In genomic region chr16:6280055-6280454, GRCh38 we compare ENCODE assay signal across 33 cellular contexts.
"Had no signal": no experiment of that assay in that cellular context is flagged by ENCODE, and none has a peak within 500 bp of the region (broad histone marks: within the 10 kb centered on the region; RNA-seq: fewer than 3 reads in every experiment).

No MANE protein-coding gene starts in this region.

- H3K4me1 Mint-ChIP-seq: activated CD4-positive, alpha-beta memory T cell treated with anti-CD3 and anti-CD28 coated beads, Interleukin-2, amount 10 ng/mL, durations not matched to agents 7 days and 5 days; activated CD4-positive, alpha-beta T cell treated with anti-CD3 and anti-CD28 coated beads for 36 hours; activated CD4-positive, alpha-beta T cell treated with anti-CD3 and anti-CD28 coated beads, Interleukin-2, amount 10 ng/mL, durations not matched to agents 7 days and 5 days; activated CD8-positive, alpha-beta memory T cell treated with anti-CD3 and anti-CD28 coated beads, Interleukin-2, amount 10 ng/mL, durations not matched to agents 7 days and 5 days; activated naive CD4-positive, alpha-beta T cell treated with anti-CD3 and anti-CD28 coated beads, Interleukin-2, amount 10 ng/mL, durations not matched to agents 7 days and 5 days; activated naive CD4-positive, alpha-beta T cell treated with anti-CD3 and anti-CD28 coated beads, Interleukin-2, amount 50 U/mL, for 24 hours; activated naive CD8-positive, alpha-beta T cell treated with anti-CD3 and anti-CD28 coated beads, Interleukin-2, amount 10 ng/mL, durations not matched to agents 7 days and 5 days; activated naive CD8-positive, alpha-beta T cell treated with anti-CD3 and anti-CD28 coated beads, Interleukin-2, amount 50 U/mL, for 24 hours; WTC11 had no signal

- H3K27ac ChIP-seq: ascending aorta, breast epithelium had no signal

- H3K9me3 Mint-ChIP-seq: activated naive CD4-positive, alpha-beta T cell treated with anti-CD3 and anti-CD28 coated beads, Interleukin-2, amount 50 U/mL, for 24 hours had no signal

- H3K27me3 ChIP-seq: ascending aorta, brain microvascular endothelial cell, breast epithelium had no signal

- H3K4me3 ChIP-seq: ascending aorta, breast epithelium had no signal

- H3K4me3 Mint-ChIP-seq: activated CD4-positive, alpha-beta memory T cell treated with anti-CD3 and anti-CD28 coated beads, Interleukin-2, amount 10 ng/mL, durations not matched to agents 7 days and 5 days; activated CD4-positive, alpha-beta T cell treated with anti-CD3 and anti-CD28 coated beads for 36 hours; activated CD4-positive, alpha-beta T cell treated with anti-CD3 and anti-CD28 coated beads, Interleukin-2, amount 10 ng/mL, durations not matched to agents 7 days and 5 days; activated CD8-positive, alpha-beta memory T cell treated with anti-CD3 and anti-CD28 coated beads, Interleukin-2, amount 10 ng/mL, durations not matched to agents 7 days and 5 days; activated CD8-positive, alpha-beta T cell treated with anti-CD3 and anti-CD28 coated beads, Interleukin-2, amount 10 ng/mL, durations not matched to agents 7 days and 5 days; activated naive CD4-positive, alpha-beta T cell treated with anti-CD3 and anti-CD28 coated beads, Interleukin-2, amount 10 ng/mL, durations not matched to agents 7 days and 5 days; activated naive CD4-positive, alpha-beta T cell treated with anti-CD3 and anti-CD28 coated beads, Interleukin-2, amount 50 U/mL, for 24 hours; activated naive CD8-positive, alpha-beta T cell; activated naive CD8-positive, alpha-beta T cell treated with anti-CD3 and anti-CD28 coated beads, Interleukin-2, amount 10 ng/mL, durations not matched to agents 7 days and 5 days; activated naive CD8-positive, alpha-beta T cell treated with anti-CD3 and anti-CD28 coated beads, Interleukin-2, amount 50 U/mL, for 24 hours; activated T-cell treated with anti-CD3 and anti-CD28 coated beads, Interleukin-2, amount 50 U/mL, for 24 hours; T-helper 1 cell treated with Interleukin-12 subunit alpha and Interleukin-12 subunit beta and Interleukin-4 antibody, amounts not matched to agents 30 μg/mL and 1 μg/mL, for 36 hours; T-helper 2 cell treated with Interferon-gamma antibody and Interleukin-4, amounts not matched to agents 5 μg/mL and 100 μg/mL, for 36 hours; WTC11 had no signal

- DNase-seq: activated CD4-positive, alpha-beta memory T cell treated with anti-CD3 and anti-CD28 coated beads, Interleukin-2, amount 10 ng/mL, durations not matched to agents 7 days and 5 days; activated CD4-positive, alpha-beta T cell treated with anti-CD3 and anti-CD28 coated beads for 1 hour; activated CD4-positive, alpha-beta T cell treated with anti-CD3 and anti-CD28 coated beads for 36 hours; activated CD4-positive, alpha-beta T cell treated with anti-CD3 and anti-CD28 coated beads for 48 hours; activated CD4-positive, alpha-beta T cell treated with anti-CD3 and anti-CD28 coated beads, Interleukin-2, amount 10 ng/mL, durations not matched to agents 7 days and 5 days; activated CD4-positive, alpha-beta T cell treated with anti-CD3 and anti-CD28 coated beads, Interleukin-2, amount 50 U/mL, for 48 hours; activated CD4-positive, CD25-positive, alpha-beta regulatory T cell; activated CD8-positive, alpha-beta memory T cell treated with anti-CD3 and anti-CD28 coated beads for 24 hours; activated CD8-positive, alpha-beta memory T cell treated with anti-CD3 and anti-CD28 coated beads, Interleukin-2, amount 10 ng/mL, durations not matched to agents 7 days and 5 days; activated CD8-positive, alpha-beta memory T cell treated with anti-CD3 and anti-CD28 coated beads, Interleukin-2, amount 50 U/mL, for 48 hours; activated CD8-positive, alpha-beta T cell treated with anti-CD3 and anti-CD28 coated beads, Interleukin-2, amount 10 ng/mL, durations not matched to agents 7 days and 5 days; activated effector memory CD4-positive, alpha-beta T cell treated with Interleukin-2 at 50 U/mL for 16 hours; activated gamma-delta T cell; activated naive CD4-positive, alpha-beta T cell treated with anti-CD3 and anti-CD28 coated beads, Interleukin-2, amount 10 ng/mL, durations not matched to agents 7 days and 5 days; activated naive CD4-positive, alpha-beta T cell treated with Interleukin-2 at 50 U/mL for 16 hours; activated naive CD8-positive, alpha-beta T cell treated with anti-CD3 and anti-CD28 coated beads, Interleukin-2, amount 10 ng/mL, durations not matched to agents 7 days and 5 days; activated naive CD8-positive, alpha-beta T cell treated with anti-CD3 and anti-CD28 coated beads, Interleukin-2, amount 50 U/mL, for 24 hours; activated T-cell treated with anti-CD3 and anti-CD28 coated beads, Interleukin-2, amount 50 U/mL, for 24 hours; activated T-cell treated with anti-CD3 and anti-CD28 coated beads, Interleukin-2, amount 50 U/mL, for 48 hours; amygdala; brain microvascular endothelial cell; central memory CD4-positive, alpha-beta T cell; T-helper 1 cell; T-helper 2 cell; T-helper 9 cell had no signal

- H3K9me3 ChIP-seq: ascending aorta, breast epithelium had no signal

- H3K27me3 Mint-ChIP-seq: activated CD4-positive, alpha-beta memory T cell treated with anti-CD3 and anti-CD28 coated beads, Interleukin-2, amount 10 ng/mL, durations not matched to agents 7 days and 5 days; activated CD4-positive, alpha-beta T cell treated with anti-CD3 and anti-CD28 coated beads for 36 hours; activated CD4-positive, alpha-beta T cell treated with anti-CD3 and anti-CD28 coated beads, Interleukin-2, amount 10 ng/mL, durations not matched to agents 7 days and 5 days; activated CD8-positive, alpha-beta memory T cell treated with anti-CD3 and anti-CD28 coated beads, Interleukin-2, amount 10 ng/mL, durations not matched to agents 7 days and 5 days; activated naive CD4-positive, alpha-beta T cell treated with anti-CD3 and anti-CD28 coated beads, Interleukin-2, amount 10 ng/mL, durations not matched to agents 7 days and 5 days; activated naive CD4-positive, alpha-beta T cell treated with anti-CD3 and anti-CD28 coated beads, Interleukin-2, amount 50 U/mL, for 24 hours; activated naive CD8-positive, alpha-beta T cell; activated naive CD8-positive, alpha-beta T cell treated with anti-CD3 and anti-CD28 coated beads, Interleukin-2, amount 10 ng/mL, durations not matched to agents 7 days and 5 days; activated naive CD8-positive, alpha-beta T cell treated with anti-CD3 and anti-CD28 coated beads, Interleukin-2, amount 50 U/mL, for 24 hours; activated T-cell treated with anti-CD3 and anti-CD28 coated beads, Interleukin-2, amount 50 U/mL, for 24 hours had no signal

- H3K36me3 Mint-ChIP-seq: activated CD8-positive, alpha-beta memory T cell treated with anti-CD3 and anti-CD28 coated beads, Interleukin-2, amount 10 ng/mL, durations not matched to agents 7 days and 5 days; activated naive CD4-positive, alpha-beta T cell treated with anti-CD3 and anti-CD28 coated beads, Interleukin-2, amount 10 ng/mL, durations not matched to agents 7 days and 5 days; activated naive CD4-positive, alpha-beta T cell treated with anti-CD3 and anti-CD28 coated beads, Interleukin-2, amount 50 U/mL, for 24 hours; activated naive CD8-positive, alpha-beta T cell; activated naive CD8-positive, alpha-beta T cell treated with anti-CD3 and anti-CD28 coated beads, Interleukin-2, amount 10 ng/mL, durations not matched to agents 7 days and 5 days had no signal

- H3K4me1 ChIP-seq: ascending aorta, breast epithelium had no signal

- H3K36me3 ChIP-seq: ascending aorta, brain microvascular endothelial cell, breast epithelium had no signal

- H3K27ac Mint-ChIP-seq: activated CD4-positive, alpha-beta memory T cell treated with anti-CD3 and anti-CD28 coated beads, Interleukin-2, amount 10 ng/mL, durations not matched to agents 7 days and 5 days; activated CD4-positive, alpha-beta T cell treated with anti-CD3 and anti-CD28 coated beads for 36 hours; activated CD4-positive, alpha-beta T cell treated with anti-CD3 and anti-CD28 coated beads, Interleukin-2, amount 10 ng/mL, durations not matched to agents 7 days and 5 days; activated CD8-positive, alpha-beta memory T cell treated with anti-CD3 and anti-CD28 coated beads, Interleukin-2, amount 10 ng/mL, durations not matched to agents 7 days and 5 days; activated CD8-positive, alpha-beta T cell treated with anti-CD3 and anti-CD28 coated beads, Interleukin-2, amount 10 ng/mL, durations not matched to agents 7 days and 5 days; activated naive CD4-positive, alpha-beta T cell treated with anti-CD3 and anti-CD28 coated beads, Interleukin-2, amount 10 ng/mL, durations not matched to agents 7 days and 5 days; activated naive CD4-positive, alpha-beta T cell treated with anti-CD3 and anti-CD28 coated beads, Interleukin-2, amount 50 U/mL, for 24 hours; activated naive CD8-positive, alpha-beta T cell; activated naive CD8-positive, alpha-beta T cell treated with anti-CD3 and anti-CD28 coated beads, Interleukin-2, amount 10 ng/mL, durations not matched to agents 7 days and 5 days; activated naive CD8-positive, alpha-beta T cell treated with anti-CD3 and anti-CD28 coated beads, Interleukin-2, amount 50 U/mL, for 24 hours; activated T-cell treated with anti-CD3 and anti-CD28 coated beads, Interleukin-2, amount 50 U/mL, for 24 hours; activated T-helper 2 cell treated with anti-CD3 and anti-CD28 coated beads, Interferon-gamma antibody, Interleukin-2, Interleukin-4, amounts not matched to agents 10 μg/mL and 5 μg/mL and 100 μg/mL, durations not matched to agents 14 hours and 24 hours and 36 hours; T-helper 1 cell treated with Interleukin-12 subunit alpha and Interleukin-12 subunit beta and Interleukin-4 antibody, amounts not matched to agents 30 μg/mL and 1 μg/mL, for 36 hours; T-helper 2 cell treated with Interferon-gamma antibody and Interleukin-4, amounts not matched to agents 5 μg/mL and 100 μg/mL, for 36 hours; WTC11 had no signal
